ENCODE assay signal across 7 cellular contexts in the genomic region with DNA sequence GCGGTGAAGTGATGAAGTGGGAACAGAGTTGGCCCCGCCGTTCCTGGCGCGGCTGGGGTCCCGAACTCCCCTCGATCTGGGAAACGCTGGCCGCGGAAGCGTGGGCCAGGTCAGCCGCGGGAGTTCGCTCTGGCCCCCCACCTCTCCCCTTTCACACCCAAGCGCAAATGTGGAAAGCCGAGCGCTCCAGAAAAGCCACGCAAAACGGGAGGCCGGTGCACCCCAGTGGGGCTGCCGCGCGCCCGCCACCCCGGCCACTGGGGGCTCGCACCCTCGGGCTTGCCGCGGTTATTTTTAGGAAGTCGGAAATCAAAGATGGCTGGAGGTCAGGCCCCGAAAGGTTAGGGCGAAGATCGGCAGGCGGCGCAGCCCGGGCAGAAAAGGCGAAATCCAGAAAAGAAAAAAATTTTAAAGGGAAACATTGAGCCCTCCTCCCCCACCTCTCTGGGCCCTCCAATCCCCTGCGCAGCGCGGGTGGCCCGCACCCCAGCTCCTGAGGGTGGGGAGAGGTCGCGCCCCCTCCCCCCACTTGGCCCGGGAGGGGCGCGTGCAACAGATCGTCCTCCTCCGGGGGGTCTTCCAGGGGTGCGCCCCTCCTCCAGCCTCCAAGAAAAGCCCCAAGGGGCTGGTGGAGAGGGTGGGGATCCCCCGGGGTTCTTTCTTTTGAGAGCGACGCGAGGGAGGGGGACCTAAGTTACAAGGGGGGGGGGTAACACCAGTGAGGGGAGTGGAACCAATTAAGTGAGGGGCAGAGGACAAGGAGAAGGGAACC. TPM values are rescaled to one million over a fixed set of nuclear protein-coding genes. Genes with fewer than 3 reads are reported as not detected.
A peak's percentile ranks its signal among the peaks of the same experiment; 100 is the strongest.
DNase-seq lines count a peak whose midpoint lies in the region; ATAC-seq and TF ChIP-seq lines count a peak whose summit lies in the region.

No MANE protein-coding gene starts in this region.

- H3K4me1 ChIP-seq in right atrium auricular region = peaks cover 0 to 26% of the 10 kb centered on the region in 2 donors
- peaks cover 7 to 31% (median 22%) of the 10 kb centered on the region in 6 donors for H3K4me1 ChIP-seq in spleen

- TF ChIP-seq POLR2A in spleen (IDR thresholded peaks at IDR 0.05) = no peak

- H3K27me3 ChIP-seq in right atrium auricular region = peaks cover 7 to 29% of the 10 kb centered on the region in 2 donors
- peaks cover 3 to 77% (median 41%) of the 10 kb centered on the region in 7 donors for H3K27me3 ChIP-seq in spleen (replicated peaks in 1 of 7)

- H3K36me3 ChIP-seq in right atrium auricular region (no peaks in the 10 kb centered on the region), spleen (no peaks in the 10 kb centered on the region)

- H3K27ac ChIP-seq in VCaP (peak overlapping the region; percentile 85; the same call in 1 of the 2 replicates), right atrium auricular region (no peak overlapping the region), spleen (no peak overlapping the region)

- TF ChIP-seq CTCF in HFF-Myc (IDR thresholded peaks at IDR 0.05; ENCODE audit: low read depth, low read length, missing control alignments) (peak; percentile 19), VCaP (conservative IDR thresholded peaks at IDR 0.05) (no peak), right atrium auricular region (IDR thresholded peaks at IDR 0.05) (no peak), spleen (IDR thresholded peaks at IDR 0.05 in 8 of 11, conservative IDR thresholded peaks at IDR 0.05 in 3 of 11) (no peak)

- DNase-seq in HFF-Myc (ENCODE audit: extremely low read depth, low read depth) (no peak), right atrium auricular region (ENCODE audit: low spot score) (no peak), spleen (no peak), NCI-H345 treated with DMSO at 0.1 percent for 48 hours (lab: John Stamatoyannopoulos, UW; ENCODE audit: unreplicated experiment) (no peak), HK-2 (ENCODE audit: unreplicated experiment) (no peak)

- ATAC-seq in GM18907 (IDR thresholded peaks at IDR 0.05; ENCODE audit: unreplicated experiment) = no peak

- H3K4me3 ChIP-seq in HFF-Myc (replicated peaks; ENCODE audit: low read depth, low read length) (peak overlapping the region; percentile 48), right atrium auricular region (peak overlapping the region; percentile 20 to 48), spleen (peak overlapping the region; percentile 5 to 66 (median 38))

- intact Hi-C loops in spleen (cut with DNase I; ENCODE audit: low total_unique reads) = no loop called here

- WGBS in spleen, 5 donors = 1 to 3% (median 1%) methylated on average over 35 to 53 of the region's 53 CpGs

- H3K9me3 ChIP-seq in right atrium auricular region (no peaks in the 10 kb centered on the region), spleen (no peaks in the 10 kb centered on the region)

RNA-seq across cellular contexts. Expression of gene SALL4, which starts 0.9 kb away (rescaled TPM):
- total RNA-seq in right atrium auricular region (not detected), spleen (1 to 10 TPM in 2 of 7 donors, under 1 TPM in 5; 0.20 to 2.3 (median 0.47) TPM)
- under 1 TPM; 0.06 to 0.38 (median 0.37) TPM for polyA plus RNA-seq in spleen

RNA-seq across cellular contexts. Expression of gene ATP9A, which starts 33.2 kb away (rescaled TPM):
- total RNA-seq in right atrium auricular region (10 to 100 TPM; 19.5 to 23.4 TPM), spleen (10 to 100 TPM in 2 of 7 donors, 1 to 10 TPM in 5; 5.7 to 11.5 (median 9.0) TPM)
- 1 to 10 TPM in 1 of 3 donors, under 1 TPM in 2; 0.37 to 1.2 (median 0.76) TPM for polyA plus RNA-seq in spleen
